22 cellular contexts compared by ENCODE assay signal in genomic region chr10:18332048-18332447, GRCh38.
DNase-seq lines count a peak whose midpoint lies in the region; ATAC-seq and TF ChIP-seq lines count a peak whose summit lies in the region.
"Had no signal": no experiment of that assay in that cellular context is flagged by ENCODE, and none has a peak within 500 bp of the region (broad histone marks: within the 10 kb centered on the region; RNA-seq: fewer than 3 reads in every experiment).

No MANE protein-coding gene starts in this region.

- H3K9me3 Mint-ChIP-seq in activated naive CD8-positive, alpha-beta T cell treated with anti-CD3 and anti-CD28 coated beads, Interleukin-2, amount 50 U/mL, for 24 hours, result no peaks in the 10 kb centered on the region
- no peaks in the 10 kb centered on the region for H3K9me3 Mint-ChIP-seq in activated naive CD8-positive, alpha-beta T cell treated with anti-CD3 and anti-CD28 coated beads for 36 hours
- H3K9me3 Mint-ChIP-seq in nephron progenitor cell, result peaks cover 4% of the 10 kb centered on the region

- intact Hi-C loops in sciatic nerve (cut with DNase I), result no loop called here

- H3K4me3 Mint-ChIP-seq in activated naive CD8-positive, alpha-beta T cell treated with anti-CD3 and anti-CD28 coated beads, Interleukin-2, amount 50 U/mL, for 24 hours, result no peak overlapping the region
- H3K4me3 Mint-ChIP-seq in activated naive CD8-positive, alpha-beta T cell treated with anti-CD3 and anti-CD28 coated beads for 36 hours, result no peak overlapping the region
- H3K4me3 Mint-ChIP-seq in nephron progenitor cell, result no peak overlapping the region

- TF ChIP-seq CTCF in foreskin fibroblast (IDR thresholded peaks at IDR 0.05; ENCODE audit: low read depth, low read length) (no peak), nephron progenitor cell (IDR thresholded peaks at IDR 0.05) (no peak)

- ATAC-seq in activated naive CD8-positive, alpha-beta T cell treated with anti-CD3 and anti-CD28 coated beads, Interleukin-2, amount 50 U/mL, for 24 hours, result peak; percentile 10
- ATAC-seq in sciatic nerve (peak; percentile 40), HG03469 (IDR thresholded peaks at IDR 0.05; ENCODE audit: unreplicated experiment) (no peak)

- H3K4me1 Mint-ChIP-seq in activated naive CD8-positive, alpha-beta T cell treated with anti-CD3 and anti-CD28 coated beads, Interleukin-2, amount 50 U/mL, for 24 hours, result no peaks in the 10 kb centered on the region
- no peaks in the 10 kb centered on the region for H3K4me1 Mint-ChIP-seq in activated naive CD8-positive, alpha-beta T cell treated with anti-CD3 and anti-CD28 coated beads for 36 hours
- H3K4me1 Mint-ChIP-seq in nephron progenitor cell, result no peaks in the 10 kb centered on the region

- no peaks in the 10 kb centered on the region for H3K36me3 Mint-ChIP-seq in activated naive CD8-positive, alpha-beta T cell treated with anti-CD3 and anti-CD28 coated beads, Interleukin-2, amount 50 U/mL, for 24 hours (ENCODE audit: low read depth)
- no peaks in the 10 kb centered on the region for H3K36me3 Mint-ChIP-seq in activated naive CD8-positive, alpha-beta T cell treated with anti-CD3 and anti-CD28 coated beads for 36 hours
- no peaks in the 10 kb centered on the region for H3K36me3 Mint-ChIP-seq in nephron progenitor cell (ENCODE audit: low read depth)

- no peak for DNase-seq in activated naive CD8-positive, alpha-beta T cell treated with anti-CD3 and anti-CD28 coated beads, Interleukin-2, amount 50 U/mL, for 24 hours
- no peak for DNase-seq in activated naive CD8-positive, alpha-beta T cell treated with anti-CD3 and anti-CD28 coated beads for 36 hours
- DNase-seq in RPMI7951 (ENCODE audit: low read depth) (peak; percentile 5), foreskin fibroblast (peak; percentile 14 to 41), sciatic nerve (ENCODE audit: low spot score) (no peak), nephron progenitor cell (no peak)
- DNase-seq in stimulated activated CD4-positive, alpha-beta T cell treated with anti-CD3 and anti-CD28 coated beads, Interleukin-4, amount 100 ng/mL, for 1 hour, result no peak
- DNase-seq: activated CD4-positive, alpha-beta T cell treated with anti-CD3 and anti-CD28 coated beads, Interleukin-2, amount 50 U/mL, for 48 hours; activated CD4-positive, CD25-positive, alpha-beta regulatory T cell; activated effector memory CD4-positive, alpha-beta T cell treated with Interleukin-2 at 50 U/mL for 16 hours; brain microvascular endothelial cell; hippocampal formation; NCI-H1105 treated with DMSO at 0.1 percent for 48 hours; NCI-H510A; psoas muscle; spleen; stimulated activated CD4-positive, alpha-beta T cell treated with anti-CD3 and anti-CD28 coated beads, Interleukin-4, amount 100 ng/mL, for 24 hours; stimulated activated naive CD4-positive, alpha-beta T cell treated with Interleukin-2 at 50 U/mL for 16 hours had no signal

- H3K27ac Mint-ChIP-seq in activated naive CD8-positive, alpha-beta T cell treated with anti-CD3 and anti-CD28 coated beads, Interleukin-2, amount 50 U/mL, for 24 hours, result no peak overlapping the region
- H3K27ac Mint-ChIP-seq in activated naive CD8-positive, alpha-beta T cell treated with anti-CD3 and anti-CD28 coated beads for 36 hours, result no peak overlapping the region
- H3K27ac Mint-ChIP-seq in nephron progenitor cell, result no peak overlapping the region

- H3K27me3 Mint-ChIP-seq in activated naive CD8-positive, alpha-beta T cell treated with anti-CD3 and anti-CD28 coated beads, Interleukin-2, amount 50 U/mL, for 24 hours, result no peaks in the 10 kb centered on the region
- H3K27me3 Mint-ChIP-seq in activated naive CD8-positive, alpha-beta T cell treated with anti-CD3 and anti-CD28 coated beads for 36 hours, result no peaks in the 10 kb centered on the region
- peaks cover under 1% of the 10 kb centered on the region for H3K27me3 Mint-ChIP-seq in nephron progenitor cell (ENCODE audit: low read depth, poor library complexity)

- H3K4me3 ChIP-seq in foreskin fibroblast (ENCODE audit: low read depth in 1 of 2, low read length in 2 of 2), result no peak overlapping the region
- H3K4me3 ChIP-seq: lung, psoas muscle, SK-N-MC, spleen, thoracic aorta had no signal

Comparison
In these comparisons a context has a peak if more than half of its experiments do, and no peak if none do; other contexts are left out.
1. DNase-seq: peak in RPMI7951 (single experiment) and foreskin fibroblast (2 of 2); none in activated naive CD8-positive, alpha-beta T cell treated with anti-CD3 and anti-CD28 coated beads, Interleukin-2, amount 50 U/mL, for 24 hours (single experiment), activated naive CD8-positive, alpha-beta T cell treated with anti-CD3 and anti-CD28 coated beads for 36 hours (single experiment), sciatic nerve (single experiment), stimulated activated CD4-positive, alpha-beta T cell treated with anti-CD3 and anti-CD28 coated beads, Interleukin-4, amount 100 ng/mL, for 1 hour (single experiment) and nephron progenitor cell (single experiment).